Comparison of ENCODE assay signal across 10 cellular contexts in the genomic region with DNA sequence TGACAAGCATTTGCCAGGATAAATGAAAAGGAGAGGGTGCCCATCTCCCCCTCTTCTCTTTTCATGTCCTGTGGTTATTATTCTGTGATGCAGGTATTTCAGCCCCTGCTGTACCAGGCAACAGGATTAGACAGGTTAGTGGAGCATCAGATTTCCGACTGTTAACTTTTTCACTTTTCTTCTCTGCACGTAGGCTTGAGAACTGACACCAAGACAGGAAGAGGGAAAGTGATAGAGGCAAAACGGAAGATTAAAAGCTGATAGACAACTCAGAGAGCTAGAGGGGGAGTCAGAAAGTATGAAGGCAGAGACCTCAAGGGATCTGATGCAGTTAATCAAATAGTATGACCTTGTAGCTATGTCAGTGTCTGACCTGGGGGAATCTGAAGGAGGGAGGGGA.
"Had no signal": no experiment of that assay in that cellular context is flagged by ENCODE, and none has a peak within 500 bp of the region (broad histone marks: within the 10 kb centered on the region; RNA-seq: fewer than 3 reads in every experiment).

No MANE protein-coding gene starts in this region.

- H3K36me3 ChIP-seq: HAP-1 had no signal

- ATAC-seq: HCT116, HepG2, K562 had no signal

- H3K4me3 ChIP-seq: GM23248, HAP-1, K562 had no signal

- H3K9me3 ChIP-seq: HAP-1 had no signal

- DNase-seq: GM23248, GOT3, H7, HFFc6, KG1 had no signal

- H3K4me1 ChIP-seq: HAP-1 had no signal

- FAIRE-seq: HepG2, K562 had no signal

- H3K27ac ChIP-seq: GM23248, HL-60 had no signal
